17 cellular contexts compared by ENCODE assay signal in genomic region chr10:88342733-88343310, GRCh38.
DNase-seq lines count a peak whose midpoint lies in the region; ATAC-seq and TF ChIP-seq lines count a peak whose summit lies in the region.
"Had no signal": no experiment of that assay in that cellular context is flagged by ENCODE, and none has a peak within 500 bp of the region (broad histone marks: within the 10 kb centered on the region; RNA-seq: fewer than 3 reads in every experiment).

No MANE protein-coding gene starts in this region.

- H3K4me1 ChIP-seq in colonic mucosa (peaks cover 6% of the 10 kb centered on the region), subcutaneous abdominal adipose tissue (ENCODE audit: control insufficient read depth in 5 of 5, insufficient read depth in 5 of 5, low read length in 5 of 5) (peaks cover 0 to 17% (median 6%) of the 10 kb centered on the region in 5 donors)

- no peak overlapping the region for H3K9ac ChIP-seq in colonic mucosa (ENCODE audit: low read depth in 2 of 2, low read length in 2 of 2)
- no peak overlapping the region for H3K9ac ChIP-seq in subcutaneous abdominal adipose tissue (ENCODE audit: low read length in 5 of 5)

- CTCF ChIA-PET in GM10248 (lab: Yijun Ruan, JAX) = interaction anchor here (1.4 to 1.6 kb wide), 3 partner anchors 24 to 43 kb away, joined by 3 to 5 read pairs (median 4); no protein-coding TSS in a partner anchor

- no peak overlapping the region for H3K4me3 ChIP-seq in colonic mucosa
- no peak overlapping the region for H3K4me3 ChIP-seq in subcutaneous abdominal adipose tissue (ENCODE audit: low read depth in 1 of 5, low read length in 5 of 5)
- H3K4me3 ChIP-seq: PC-9 had no signal

- no peaks in the 10 kb centered on the region for H3K27me3 ChIP-seq in colonic mucosa
- H3K27me3 ChIP-seq in subcutaneous abdominal adipose tissue (ENCODE audit: control insufficient read depth in 5 of 5, insufficient read depth in 4 of 5, low read length in 5 of 5) = no peaks in the 10 kb centered on the region

- no peaks in the 10 kb centered on the region for H3K36me3 ChIP-seq in colonic mucosa
- H3K36me3 ChIP-seq in subcutaneous abdominal adipose tissue (ENCODE audit: control insufficient read depth in 5 of 5, insufficient read depth in 5 of 5, low read length in 5 of 5) = no peaks in the 10 kb centered on the region

- no peak overlapping the region for H3K27ac ChIP-seq in colonic mucosa
- peak overlapping the region; percentile 45 for H3K27ac ChIP-seq in subcutaneous abdominal adipose tissue (ENCODE audit: low read depth, low read length)
- H3K27ac ChIP-seq: C4-2B, PC-9 had no signal

- intact Hi-C loops in colonic mucosa (cut with DNase I) = no loop called here
- intact Hi-C loops in posterior cingulate gyrus (cut with DNase I) = no loop called here

- H3K9me3 ChIP-seq in colonic mucosa (no peaks in the 10 kb centered on the region), subcutaneous abdominal adipose tissue (ENCODE audit: control insufficient read depth in 5 of 5, low read length in 5 of 5) (no peaks in the 10 kb centered on the region)

- DNase-seq in DMS53 (lab: John Stamatoyannopoulos, UW) = peak; percentile 3
- DNase-seq in DMS53 treated with DMSO at 0.1 percent for 48 hours (lab: John Stamatoyannopoulos, UW; ENCODE audit: unreplicated experiment) = no peak
- DNase-seq in NAMALWA (ENCODE audit: low spot score) = peak; percentile 34
- peak; percentile 23 for DNase-seq in colonic mucosa
- DNase-seq in GM10248 (ENCODE audit: extremely low spot score) = no peak
- no peak for DNase-seq in posterior cingulate gyrus
- DNase-seq: DMS79, GOT3, MM.1S, NCI-H2029, NCI-H526, PC-9, T-helper 2 cell had no signal

- no peak for ATAC-seq in GM21447 (IDR thresholded peaks at IDR 0.05; ENCODE audit: unreplicated experiment)
- ATAC-seq: HepG2 had no signal

- TF ChIP-seq CTCF in colonic mucosa (IDR thresholded peaks at IDR 0.05) (no peak), GM10248 (IDR thresholded peaks at IDR 0.05; ENCODE audit: control extremely low read depth, extremely low read depth, low read depth, missing control alignments) (no peak)

- POLR2A ChIA-PET in GM10248 (lab: Yijun Ruan, JAX) = no interaction called here

Comparison
In these comparisons a context has a peak if more than half of its experiments do, and no peak if none do; other contexts are left out.
1. DNase-seq: peak in DMS53 (single experiment), NAMALWA (single experiment) and colonic mucosa (single experiment); none in DMS53 treated with DMSO at 0.1 percent for 48 hours (single experiment), GM10248 (single experiment) and posterior cingulate gyrus (0 of 10).